17 cellular contexts compared by ENCODE assay signal in the genomic region with DNA sequence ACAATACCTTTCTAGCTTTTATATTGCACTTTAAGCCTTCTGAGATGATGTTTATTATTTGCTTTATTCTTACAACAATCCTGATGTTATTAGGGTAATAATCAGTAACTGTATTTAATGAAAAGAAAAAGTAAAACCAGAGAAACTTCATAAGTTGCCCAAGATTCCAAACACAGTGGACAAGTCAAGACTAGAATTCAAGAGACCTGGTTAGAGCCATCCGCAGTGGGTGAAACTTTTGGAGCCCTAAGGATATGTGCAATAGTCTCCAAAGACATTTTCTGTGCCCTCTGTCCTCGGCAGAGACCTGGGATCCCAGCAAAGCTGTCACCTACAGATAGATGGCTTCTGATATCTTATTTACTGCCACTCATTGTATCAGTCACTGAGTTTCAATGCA.
DNase-seq lines count a peak whose midpoint lies in the region; ATAC-seq and TF ChIP-seq lines count a peak whose summit lies in the region.
"Had no signal": no experiment of that assay in that cellular context is flagged by ENCODE, and none has a peak within 500 bp of the region (broad histone marks: within the 10 kb centered on the region; RNA-seq: fewer than 3 reads in every experiment).

No MANE protein-coding gene starts in this region.

- H3K4me1 Mint-ChIP-seq in MCF 10A (ENCODE audit: insufficient read depth, unreplicated experiment) = no peaks in the 10 kb centered on the region
- H3K4me1 Mint-ChIP-seq: CD14-positive monocyte had no signal

- WGBS in mammary epithelial cell (ENCODE audit: low coverage, missing lambda C conversion rate) = 5% methylated on average over 2 of the region's 2 CpGs
- WGBS in smooth muscle cell (ENCODE audit: low lambda C conversion rate) = 74% methylated on average over 2 of the region's 2 CpGs

- ATAC-seq in RWPE2 (ENCODE audit: low read depth) (peak; percentile 36; the same call in 2 of the 3 replicates), esophagus mucosa (peak; percentile 44), HG02610 (IDR thresholded peaks at IDR 0.05; ENCODE audit: unreplicated experiment) (no peak)
- ATAC-seq: GM12878 had no signal

- H3K4me1 ChIP-seq in mammary epithelial cell (ENCODE audit: insufficient read depth, low read length) = peaks cover 8% of the 10 kb centered on the region
- H3K4me1 ChIP-seq in RWPE2 (ENCODE audit: insufficient read depth, poor library complexity, severe bottlenecking) = peaks cover 6% of the 10 kb centered on the region
- H3K4me1 ChIP-seq in smooth muscle cell (ENCODE audit: low read depth) = no peaks in the 10 kb centered on the region
- H3K4me1 ChIP-seq in SJCRH30 = no peaks in the 10 kb centered on the region; the same call in 1 of the 2 replicates
- H3K4me1 ChIP-seq: HAP-1 had no signal

- H3K4me3 Mint-ChIP-seq in MCF 10A (ENCODE audit: unreplicated experiment) = no peak overlapping the region
- H3K4me3 Mint-ChIP-seq: CD14-positive monocyte; CD4-positive, alpha-beta memory T cell had no signal

- H2AFZ ChIP-seq in mammary epithelial cell (ENCODE audit: low read depth, low read length) (peak overlapping the region; percentile 77), smooth muscle cell (ENCODE audit: low read depth) (peak overlapping the region; percentile 77)
- H2AFZ ChIP-seq: GM23248 had no signal

- H3K36me3 ChIP-seq in mammary epithelial cell (ENCODE audit: insufficient read depth, low read length) = no peaks in the 10 kb centered on the region
- no peaks in the 10 kb centered on the region for H3K36me3 ChIP-seq in RWPE2 (ENCODE audit: low read depth)
- no peaks in the 10 kb centered on the region for H3K36me3 ChIP-seq in smooth muscle cell (ENCODE audit: low read depth)
- H3K36me3 ChIP-seq in SJCRH30 = no peaks in the 10 kb centered on the region
- H3K36me3 ChIP-seq: BLaER1, HAP-1 had no signal

- DNase-seq in mammary epithelial cell = peak; percentile 50
- DNase-seq in MCF 10A (ENCODE audit: unreplicated experiment) = no peak
- DNase-seq in RWPE2 (ENCODE audit: low spot score) = no peak
- no peak for DNase-seq in smooth muscle cell (lab: John Stamatoyannopoulos, UW; ENCODE audit: unreplicated experiment)
- DNase-seq in SJCRH30 = no peak
- DNase-seq in NCI-H2196 treated with DMSO at 0.1 percent for 48 hours (lab: John Stamatoyannopoulos, UW; ENCODE audit: unreplicated experiment) = no peak
- DNase-seq: CD4-positive, alpha-beta memory T cell; DND-41; EL; GM23248 had no signal

- no peak overlapping the region for H3K27ac Mint-ChIP-seq in MCF 10A (ENCODE audit: low read depth, unreplicated experiment)
- H3K27ac Mint-ChIP-seq: CD14-positive monocyte; CD4-positive, alpha-beta memory T cell had no signal

- no peaks in the 10 kb centered on the region for H3K36me3 Mint-ChIP-seq in MCF 10A (ENCODE audit: insufficient read depth, unreplicated experiment)
- H3K36me3 Mint-ChIP-seq: CD14-positive monocyte; CD4-positive, alpha-beta memory T cell had no signal

- H3K27me3 ChIP-seq in mammary epithelial cell (ENCODE audit: insufficient read depth, low read length) (no peaks in the 10 kb centered on the region), RWPE2 (ENCODE audit: insufficient read depth, poor library complexity, severe bottlenecking) (no peaks in the 10 kb centered on the region), smooth muscle cell (ENCODE audit: low read depth) (no peaks in the 10 kb centered on the region), SJCRH30 (no peaks in the 10 kb centered on the region)
- H3K27me3 ChIP-seq: BLaER1 had no signal

- H3K4me2 ChIP-seq in mammary epithelial cell (ENCODE audit: insufficient read depth, low read depth, low read length) = peak overlapping the region; percentile 25
- H3K4me2 ChIP-seq in smooth muscle cell = no peak overlapping the region
- H3K4me2 ChIP-seq: BLaER1 had no signal

- no peak overlapping the region for H3K9ac ChIP-seq in mammary epithelial cell (ENCODE audit: insufficient read depth, low read length)
- H3K9ac ChIP-seq in smooth muscle cell (ENCODE audit: low read depth) = no peak overlapping the region
- H3K9ac ChIP-seq: BLaER1, GM23248 had no signal

- H3K9me3 ChIP-seq in mammary epithelial cell (replicated peaks; ENCODE audit: insufficient read depth, low read length) (no peaks in the 10 kb centered on the region), RWPE2 (ENCODE audit: severe bottlenecking) (no peaks in the 10 kb centered on the region), smooth muscle cell (replicated peaks; ENCODE audit: low read depth) (no peaks in the 10 kb centered on the region), SJCRH30 (replicated peaks) (no peaks in the 10 kb centered on the region)
- H3K9me3 ChIP-seq: HAP-1 had no signal

- in situ Hi-C loops in mammary epithelial cell (cut with MboI; ENCODE audit: low sequenced_read_pairs in 2 of 2) = no loop called here

- POLR2A ChIA-PET in MCF 10A (lab: Yijun Ruan, JAX) = no interaction called here

- H3K27me3 Mint-ChIP-seq in MCF 10A (ENCODE audit: insufficient read depth, unreplicated experiment) = no peaks in the 10 kb centered on the region

- no TSS peak for BruUV-seq in mammary epithelial cell (replicated peaks; lab: Mats Ljungman, UMichigan)
- no TSS peak for BruUV-seq in MCF 10A (replicated peaks; lab: Mats Ljungman, UMichigan)

- no peak overlapping the region for H3K27ac ChIP-seq in mammary epithelial cell (ENCODE audit: insufficient read depth, low read depth, low read length)
- H3K27ac ChIP-seq in RWPE2 (ENCODE audit: poor library complexity, severe bottlenecking) = no peak overlapping the region
- no peak overlapping the region for H3K27ac ChIP-seq in smooth muscle cell (ENCODE audit: low read depth)
- H3K27ac ChIP-seq in SJCRH30 = no peak overlapping the region
- H3K27ac ChIP-seq: 22Rv1, BLaER1, GM23248 had no signal

- intact Hi-C loops in mammary epithelial cell (cut with micrococcal nuclease) (no loop called here), MCF 10A (cut with micrococcal nuclease) (no loop called here)

- dilution Hi-C loops in mammary epithelial cell (cut with HindIII; ENCODE audit: low sequenced_read_pairs) = no loop called here

- no peak for TF ChIP-seq CTCF in mammary epithelial cell (conservative IDR thresholded peaks at IDR 0.05 in 1 of 2, IDR thresholded peaks at IDR 0.05 in 1 of 2; ENCODE audit: extremely low read depth in 1 of 2, insufficient read depth in 1 of 2, low read depth in 1 of 2, low read length in 2 of 2)
- TF ChIP-seq CTCF in MCF 10A (IDR thresholded peaks at IDR 0.05; ENCODE audit: unreplicated experiment) = no peak
- no peak for TF ChIP-seq CTCF in RWPE2 (IDR thresholded peaks at IDR 0.05; ENCODE audit: poor library complexity, severe bottlenecking)
- TF ChIP-seq CTCF in smooth muscle cell (IDR thresholded peaks at IDR 0.05; ENCODE audit: borderline replicate concordance, insufficient read depth, poor library complexity, severe bottlenecking) = no peak

- H3F3A ChIP-seq in smooth muscle cell (ENCODE audit: low read depth) = no peaks in the 10 kb centered on the region

- H3K9me3 Mint-ChIP-seq in MCF 10A (ENCODE audit: unreplicated experiment) = no peaks in the 10 kb centered on the region

- H3K79me2 ChIP-seq in mammary epithelial cell (ENCODE audit: insufficient read depth, low read length) (no peaks in the 10 kb centered on the region), smooth muscle cell (ENCODE audit: low read depth) (no peaks in the 10 kb centered on the region)

- CTCF ChIA-PET in mammary epithelial cell (lab: Charles Lee; ENCODE audit: low non-redundant PET) = no interaction called here
- CTCF ChIA-PET in MCF 10A (lab: Yijun Ruan, JAX) = interaction anchor here (1.4 kb wide), 1 partner anchor 27 kb away, joined by 3 read pairs; no protein-coding TSS in a partner anchor

- H3K4me3 ChIP-seq in mammary epithelial cell (replicated peaks in 1 of 3; ENCODE audit: insufficient read depth in 1 of 3, low read depth in 2 of 3, low read length in 3 of 3) (no peak overlapping the region), RWPE2 (ENCODE audit: severe bottlenecking) (no peak overlapping the region), smooth muscle cell (no peak overlapping the region), SJCRH30 (no peak overlapping the region)
- H3K4me3 ChIP-seq: BLaER1, GM12878, GM23248, HAP-1 had no signal

- H4K20me1 ChIP-seq in mammary epithelial cell (ENCODE audit: insufficient read depth, low read length) = no peaks in the 10 kb centered on the region
- H4K20me1 ChIP-seq in smooth muscle cell (ENCODE audit: low read depth) = no peaks in the 10 kb centered on the region
- H4K20me1 ChIP-seq: BLaER1 had no signal
